8 cellular contexts compared by ENCODE assay signal in genomic region chr1:214328770-214329455, GRCh38. TPM values are rescaled to one million over a fixed set of nuclear protein-coding genes. Genes with fewer than 3 reads are reported as not detected.
DNase-seq lines count a peak whose midpoint lies in the region; ATAC-seq and TF ChIP-seq lines count a peak whose summit lies in the region.

No MANE protein-coding gene starts in this region.

- no peak overlapping the region for H3K27ac Mint-ChIP-seq in activated naive CD4-positive, alpha-beta T cell treated with anti-CD3 and anti-CD28 coated beads, Interleukin-2, amount 50 U/mL, for 72 hours

- peak; percentile 74 for DNase-seq in MV-4-11 (lab: John Stamatoyannopoulos, UW)
- peak; percentile 79 for DNase-seq in SKM-1 (lab: John Stamatoyannopoulos, UW; ENCODE audit: unreplicated experiment)
- peak; percentile 65 to 79 for DNase-seq in activated naive CD4-positive, alpha-beta T cell treated with anti-CD3 and anti-CD28 coated beads, Interleukin-2, amount 50 U/mL, for 72 hours (ENCODE audit: low spot score in 2 of 2)
- DNase-seq in Right ventricle myocardium superior: peak; percentile 82
- DNase-seq in psoas muscle: peak; percentile 79 to 89
- peak; percentile 76 to 88 for DNase-seq in aorta

- no peaks in the 10 kb centered on the region for H3K36me3 Mint-ChIP-seq in activated naive CD4-positive, alpha-beta T cell treated with anti-CD3 and anti-CD28 coated beads, Interleukin-2, amount 50 U/mL, for 72 hours

- H3K27me3 ChIP-seq in psoas muscle (ENCODE audit: insufficient read depth in 3 of 3, low read length in 2 of 3) (no peaks in the 10 kb centered on the region), aorta (ENCODE audit: control insufficient read depth in 1 of 2, insufficient read depth in 2 of 2, low read length in 1 of 2) (no peaks in the 10 kb centered on the region)

- H3K27ac ChIP-seq in psoas muscle: no peak overlapping the region
- H3K27ac ChIP-seq in aorta (ENCODE audit: low read depth in 1 of 2, low read length in 2 of 2): no peak overlapping the region

- H3K4me3 ChIP-seq in psoas muscle (no peak overlapping the region), aorta (ENCODE audit: low read length in 2 of 2) (no peak overlapping the region)

- 46 to 61% (median 48%) methylated on average over 11 of the region's 11 CpGs for WGBS in psoas muscle, 3 donors
- WGBS in aorta, 2 donors: 58% methylated on average over 11 of the region's 11 CpGs

- intact Hi-C loops in Right ventricle myocardium superior (cut with DNase I): loop anchor here (2.0 kb wide), 2 partner anchors 68 to 114 kb away; no protein-coding TSS in a partner anchor
- intact Hi-C loops in psoas muscle (cut with DNase I): loop anchor here (1.0 to 2.0 kb wide), 3 partner anchors 68 to 116 kb away; no protein-coding TSS in a partner anchor
- intact Hi-C loops in aorta (cut with DNase I): loop anchor here (1.0 to 5.0 kb wide), 5 partner anchors 52 to 114 kb away; no protein-coding TSS in a partner anchor

- peak; percentile 85 for ATAC-seq in HG02571 (IDR thresholded peaks at IDR 0.05; ENCODE audit: unreplicated experiment)
- ATAC-seq in activated naive CD4-positive, alpha-beta T cell treated with anti-CD3 and anti-CD28 coated beads, Interleukin-2, amount 50 U/mL, for 72 hours: peak; percentile 90 to 95
- peak; percentile 87 for ATAC-seq in Right ventricle myocardium superior (ENCODE audit: poor library complexity)
- peak; percentile 95 to 96 (median 95) for ATAC-seq in psoas muscle
- peak; percentile 91 for ATAC-seq in aorta (ENCODE audit: low FRiP score)

- H3K36me3 ChIP-seq in psoas muscle (ENCODE audit: insufficient read depth in 1 of 2, low read depth in 1 of 2): peaks cover 0 to 58% of the 10 kb centered on the region in 2 donors
- H3K36me3 ChIP-seq in aorta (ENCODE audit: control insufficient read depth in 1 of 2, insufficient read depth in 2 of 2, low read length in 1 of 2): no peaks in the 10 kb centered on the region

- H3K9me3 ChIP-seq in psoas muscle (no peaks in the 10 kb centered on the region), aorta (ENCODE audit: control insufficient read depth, low read length) (no peaks in the 10 kb centered on the region)

- H3K4me1 ChIP-seq in psoas muscle: peaks cover 3% of the 10 kb centered on the region
- H3K4me1 ChIP-seq in aorta (ENCODE audit: control insufficient read depth in 1 of 2, insufficient read depth in 2 of 2, low read length in 2 of 2): no peaks in the 10 kb centered on the region

- TF ChIP-seq CTCF in GM12874 (IDR thresholded peaks at IDR 0.05; ENCODE audit: insufficient read depth, low read depth, low read length): peak; percentile 89
- peak; percentile 94 for TF ChIP-seq CTCF in psoas muscle (IDR thresholded peaks at IDR 0.05)

- H3K9me3 Mint-ChIP-seq in activated naive CD4-positive, alpha-beta T cell treated with anti-CD3 and anti-CD28 coated beads, Interleukin-2, amount 50 U/mL, for 72 hours: no peaks in the 10 kb centered on the region

RNA-seq across cellular contexts. Expression of gene SMYD2, which starts 48.0 kb away (rescaled TPM):
- total RNA-seq in activated naive CD4-positive, alpha-beta T cell treated with anti-CD3 and anti-CD28 coated beads, Interleukin-2, amount 50 U/mL, for 72 hours: 10 to 100 TPM; 15.4 to 45.7 TPM
- total RNA-seq in Right ventricle myocardium superior (184 TPM), psoas muscle (10 to 100 TPM; 37.1 to 75.3 (median 54.3) TPM), aorta (10 to 100 TPM; 12.0 to 13.7 TPM)
- polyA plus RNA-seq in psoas muscle (10 to 100 TPM; 15.6 to 67.1 (median 43.5) TPM), aorta (10 to 100 TPM; 11.9 to 18.3 TPM)
